In genomic region chr5:128201065-128201926, GRCh38 we compare ENCODE assay signal across 8 cellular contexts.
DNase-seq lines count a peak whose midpoint lies in the region; ATAC-seq lines count a peak whose summit lies in the region.

No MANE protein-coding gene starts in this region.

- in situ Hi-C loops in Caki2 (cut with HindIII; ENCODE audit: low pct_unique_long_range_greater_than_20kb, low sequenced_read_pairs), result no loop called here

- peak overlapping the region; percentile 22 for H3K4me3 Mint-ChIP-seq in activated T-cell treated with anti-CD3 and anti-CD28 coated beads, Interleukin-2, amount 50 U/mL, for 4 hours
- peak overlapping the region in 9 of 10 donors; percentile 29 to 70 (median 51) for H3K4me3 Mint-ChIP-seq in naive thymus-derived CD8-positive, alpha-beta T cell
- no peak overlapping the region for H3K4me3 Mint-ChIP-seq in stimulated activated memory B cell treated with anti-CD40 and anti-IgM and Interleukin-4, amounts not matched to agents 10 μg/mL and 1 μg/mL and 100 μg/mL, for 72 hours

- ATAC-seq in GM19467 (IDR thresholded peaks at IDR 0.05; ENCODE audit: unreplicated experiment) (peak; percentile 94), HG03565 (IDR thresholded peaks at IDR 0.05; ENCODE audit: unreplicated experiment) (peak; percentile 91)
- peak; percentile 80 to 82 for ATAC-seq in activated T-cell treated with anti-CD3 and anti-CD28 coated beads, Interleukin-2, amount 50 U/mL, for 4 hours
- peak; percentile 74 to 85 for ATAC-seq in naive thymus-derived CD8-positive, alpha-beta T cell
- ATAC-seq in stimulated activated memory B cell treated with anti-CD40 and anti-IgM and Interleukin-4, amounts not matched to agents 10 μg/mL and 1 μg/mL and 100 μg/mL, for 72 hours, result peak; percentile 89

- peak; percentile 63 for DNase-seq in Caki2 (ENCODE audit: low read depth)
- DNase-seq in OCI-M1 (lab: John Stamatoyannopoulos, UW), result peak; percentile 38
- peak; percentile 80 for DNase-seq in activated T-cell treated with anti-CD3 and anti-CD28 coated beads, Interleukin-2, amount 50 U/mL, for 4 hours
- peak; percentile 49 for DNase-seq in fibroblast of gingiva (ENCODE audit: low read depth)
- peak; percentile 64 to 89 (median 81) for DNase-seq in naive thymus-derived CD8-positive, alpha-beta T cell

- H3K27me3 Mint-ChIP-seq in activated T-cell treated with anti-CD3 and anti-CD28 coated beads, Interleukin-2, amount 50 U/mL, for 4 hours (ENCODE audit: low read depth), result peaks cover 4% of the 10 kb centered on the region
- peaks cover 0 to 7% (median 4%) of the 10 kb centered on the region in 5 donors for H3K27me3 Mint-ChIP-seq in naive thymus-derived CD8-positive, alpha-beta T cell
- H3K27me3 Mint-ChIP-seq in stimulated activated memory B cell treated with anti-CD40 and anti-IgM and Interleukin-4, amounts not matched to agents 10 μg/mL and 1 μg/mL and 100 μg/mL, for 72 hours, result no peaks in the 10 kb centered on the region

- POLR2A ChIA-PET in naive thymus-derived CD8-positive, alpha-beta T cell (lab: Charles Lee), result interaction anchor here (1.6 kb wide), 1 partner anchor 116 kb away, joined by 5 read pairs; no protein-coding TSS in a partner anchor

- H3K4me1 Mint-ChIP-seq in activated T-cell treated with anti-CD3 and anti-CD28 coated beads, Interleukin-2, amount 50 U/mL, for 4 hours (ENCODE audit: low read depth), result peaks cover 30% of the 10 kb centered on the region
- H3K4me1 Mint-ChIP-seq in naive thymus-derived CD8-positive, alpha-beta T cell, result peaks cover 21 to 43% (median 33%) of the 10 kb centered on the region in 4 donors
- peaks cover 12% of the 10 kb centered on the region for H3K4me1 Mint-ChIP-seq in stimulated activated memory B cell treated with anti-CD40 and anti-IgM and Interleukin-4, amounts not matched to agents 10 μg/mL and 1 μg/mL and 100 μg/mL, for 72 hours

- H3K9me3 Mint-ChIP-seq in activated T-cell treated with anti-CD3 and anti-CD28 coated beads, Interleukin-2, amount 50 U/mL, for 4 hours, result no peaks in the 10 kb centered on the region
- H3K9me3 Mint-ChIP-seq in naive thymus-derived CD8-positive, alpha-beta T cell, result no peaks in the 10 kb centered on the region
- H3K9me3 Mint-ChIP-seq in stimulated activated memory B cell treated with anti-CD40 and anti-IgM and Interleukin-4, amounts not matched to agents 10 μg/mL and 1 μg/mL and 100 μg/mL, for 72 hours, result peaks cover 8% of the 10 kb centered on the region

- H3K27ac Mint-ChIP-seq in naive thymus-derived CD8-positive, alpha-beta T cell, result peak overlapping the region in 8 of 10 donors; percentile 17 to 83 (median 60)
- H3K27ac Mint-ChIP-seq in stimulated activated memory B cell treated with anti-CD40 and anti-IgM and Interleukin-4, amounts not matched to agents 10 μg/mL and 1 μg/mL and 100 μg/mL, for 72 hours, result no peak overlapping the region

- no peaks in the 10 kb centered on the region for H3K36me3 Mint-ChIP-seq in activated T-cell treated with anti-CD3 and anti-CD28 coated beads, Interleukin-2, amount 50 U/mL, for 4 hours (ENCODE audit: insufficient read depth)
- H3K36me3 Mint-ChIP-seq in naive thymus-derived CD8-positive, alpha-beta T cell, result no peaks in the 10 kb centered on the region
- H3K36me3 Mint-ChIP-seq in stimulated activated memory B cell treated with anti-CD40 and anti-IgM and Interleukin-4, amounts not matched to agents 10 μg/mL and 1 μg/mL and 100 μg/mL, for 72 hours, result peaks cover 17% of the 10 kb centered on the region

Comparison
In these comparisons a context has a peak if more than half of its experiments do, and no peak if none do; other contexts are left out.
1. Peak in every context shown above with its lines: DNase-seq and ATAC-seq.